ENCODE assay signal across 13 cellular contexts in genomic region chr15:70318996-70319465, GRCh38.
DNase-seq lines count a peak whose midpoint lies in the region; ATAC-seq and TF ChIP-seq lines count a peak whose summit lies in the region.
"Had no signal": no experiment of that assay in that cellular context is flagged by ENCODE, and none has a peak within 500 bp of the region (broad histone marks: within the 10 kb centered on the region; RNA-seq: fewer than 3 reads in every experiment).

No MANE protein-coding gene starts in this region.

- H3K4me1 Mint-ChIP-seq in GM23338, result peaks cover 11% of the 10 kb centered on the region

- H3K4me2 ChIP-seq in mesenchymal stem cell (ENCODE audit: low read length, poor library complexity, severe bottlenecking) (no peak overlapping the region), GM23338 (no peak overlapping the region)

- TF ChIP-seq CTCF in GM23338 (conservative IDR thresholded peaks at IDR 0.05; ENCODE audit: low read depth in 2 of 2), result no peak

- peaks cover 4% of the 10 kb centered on the region for H3K27me3 Mint-ChIP-seq in GM23338 (ENCODE audit: insufficient read depth, low read depth, poor library complexity)
- H3K27me3 Mint-ChIP-seq: stimulated activated naive CD8-positive, alpha-beta T cell treated with anti-CD3 and anti-CD28 coated beads, Interleukin-15, Interleukin-2, amounts not matched to agents 100 ng/mL and 50 ng/mL, for 24 hours had no signal

- H3K9ac ChIP-seq in mesenchymal stem cell (ENCODE audit: low read length), result peak overlapping the region; percentile 71
- H3K9ac ChIP-seq: parathyroid adenoma had no signal

- no peaks in the 10 kb centered on the region for H3K4me1 ChIP-seq in mesenchymal stem cell (ENCODE audit: control insufficient read depth, insufficient read depth, low read depth, low read length)
- peaks cover 9% of the 10 kb centered on the region for H3K4me1 ChIP-seq in GM23338 (ENCODE audit: insufficient read depth)

- H3K4ac ChIP-seq in mesenchymal stem cell (ENCODE audit: low read depth in 1 of 2, low read length in 2 of 2), result no peak overlapping the region

- no peak overlapping the region for H3K18ac ChIP-seq in mesenchymal stem cell (ENCODE audit: low read depth in 1 of 2, low read length in 2 of 2)

- 40% methylated on average over 4 of the region's 6 CpGs for WGBS in mesenchymal stem cell

- H3K36me3 ChIP-seq in mesenchymal stem cell (ENCODE audit: control insufficient read depth in 1 of 2, insufficient read depth in 2 of 2, low read depth in 1 of 2, low read length in 2 of 2) (no peaks in the 10 kb centered on the region), GM23338 (ENCODE audit: insufficient read depth) (no peaks in the 10 kb centered on the region)
- H3K36me3 ChIP-seq: heart right ventricle, SJSA1 had no signal

- H2BK120ac ChIP-seq in mesenchymal stem cell (ENCODE audit: low read depth, low read length), result no peak overlapping the region

- H3K4me3 ChIP-seq in mesenchymal stem cell (ENCODE audit: insufficient read depth in 1 of 2, low read depth in 1 of 2, low read length in 2 of 2) (peak overlapping the region in 1 of 2 experiments; percentile 46), GM23338 (no peak overlapping the region)
- H3K4me3 ChIP-seq: heart right ventricle, SJSA1 had no signal

- no peaks in the 10 kb centered on the region for H3K9me2 ChIP-seq in GM23338 (ENCODE audit: insufficient read depth)

- H3K14ac ChIP-seq in mesenchymal stem cell (ENCODE audit: low read length in 2 of 2), result no peak overlapping the region

- DNase-seq in EL (peak; percentile 87), NCI-H226 (peak; percentile 42), mesenchymal stem cell (peak; percentile 21), NCI-H1930 (lab: John Stamatoyannopoulos, UW) (no peak), GM23338 (ENCODE audit: low spot score) (no peak), HPDE6-E6E7 (ENCODE audit: extremely low spot score) (no peak), SKM-1 treated with dmso at 0.1 percent for 144 hours (lab: John Stamatoyannopoulos, UW; ENCODE audit: unreplicated experiment) (no peak)
- DNase-seq: DMS 273 treated with DMSO at 0.1 percent for 48 hours, heart right ventricle had no signal

- H4K8ac ChIP-seq in mesenchymal stem cell (ENCODE audit: low read length), result no peak overlapping the region

- H3K36me3 Mint-ChIP-seq in GM23338 (ENCODE audit: low read depth), result no peaks in the 10 kb centered on the region

- no peaks in the 10 kb centered on the region for H3F3A ChIP-seq in GM23338 (replicated peaks; ENCODE audit: low read depth)

- H3K27me3 ChIP-seq in mesenchymal stem cell (ENCODE audit: control insufficient read depth in 1 of 2, insufficient read depth in 1 of 2, low read length in 2 of 2), result peaks cover 0 to 56% of the 10 kb centered on the region in 2 experiments
- H3K27me3 ChIP-seq in GM23338 (ENCODE audit: insufficient read depth), result no peaks in the 10 kb centered on the region
- H3K27me3 ChIP-seq: SJSA1 had no signal

- H2AFZ ChIP-seq in mesenchymal stem cell (ENCODE audit: low read depth, low read length) (no peak overlapping the region), GM23338 (no peak overlapping the region)
- H2AFZ ChIP-seq: parathyroid adenoma had no signal

- H3K9me3 ChIP-seq in mesenchymal stem cell (ENCODE audit: control insufficient read depth, low read length), result no peaks in the 10 kb centered on the region
- H3K9me3 ChIP-seq: heart right ventricle, SJSA1 had no signal

- H2AK5ac ChIP-seq in mesenchymal stem cell (ENCODE audit: low read length, severe bottlenecking), result no peak overlapping the region

- no peak overlapping the region for H3K4me3 Mint-ChIP-seq in GM23338
- H3K4me3 Mint-ChIP-seq: stimulated activated naive CD8-positive, alpha-beta T cell treated with anti-CD3 and anti-CD28 coated beads, Interleukin-15, Interleukin-2, amounts not matched to agents 100 ng/mL and 50 ng/mL, for 24 hours had no signal

- H2BK15ac ChIP-seq in mesenchymal stem cell (ENCODE audit: low read depth, poor library complexity, severe bottlenecking), result no peak overlapping the region

- no peaks in the 10 kb centered on the region for H3K9me3 Mint-ChIP-seq in GM23338
- H3K9me3 Mint-ChIP-seq: stimulated activated naive CD8-positive, alpha-beta T cell treated with anti-CD3 and anti-CD28 coated beads, Interleukin-15, Interleukin-2, amounts not matched to agents 100 ng/mL and 50 ng/mL, for 24 hours had no signal

- H3K27ac Mint-ChIP-seq in GM23338, result no peak overlapping the region
- H3K27ac Mint-ChIP-seq: stimulated activated naive CD8-positive, alpha-beta T cell treated with anti-CD3 and anti-CD28 coated beads, Interleukin-15, Interleukin-2, amounts not matched to agents 100 ng/mL and 50 ng/mL, for 24 hours had no signal

- no peak overlapping the region for H2BK12ac ChIP-seq in mesenchymal stem cell (ENCODE audit: low read length in 2 of 2)

- no peaks in the 10 kb centered on the region for H4K20me1 ChIP-seq in GM23338 (replicated peaks; ENCODE audit: insufficient read depth)

- no peak overlapping the region for H4K91ac ChIP-seq in mesenchymal stem cell (ENCODE audit: low read length)

- no peaks in the 10 kb centered on the region for H3K79me2 ChIP-seq in GM23338 (replicated peaks; ENCODE audit: insufficient read depth)
- H3K79me2 ChIP-seq: parathyroid adenoma had no signal

- no peak overlapping the region for H2BK5ac ChIP-seq in mesenchymal stem cell (ENCODE audit: low read depth, low read length, poor library complexity, severe bottlenecking)

- no peaks in the 10 kb centered on the region for H3K79me1 ChIP-seq in mesenchymal stem cell (replicated peaks; ENCODE audit: low read length, poor library complexity, severe bottlenecking)

- no peak overlapping the region for H3K23ac ChIP-seq in mesenchymal stem cell (ENCODE audit: low read length in 2 of 2)

- no peak overlapping the region for H3K27ac ChIP-seq in mesenchymal stem cell (ENCODE audit: low read length, poor library complexity, severe bottlenecking)
- no peak overlapping the region for H3K27ac ChIP-seq in GM23338 (ENCODE audit: low read depth)
- H3K27ac ChIP-seq: heart right ventricle, parathyroid adenoma, SJSA1 had no signal

- ATAC-seq in HG02588 (IDR thresholded peaks at IDR 0.05; ENCODE audit: unreplicated experiment), result peak; percentile 36
- ATAC-seq in GM23338, result no peak
- ATAC-seq: heart right ventricle had no signal

TF ChIP-seq in GM23338, 12 proteins besides CTCF, POLR2A, EP300 and RAD21 (continues in another document):
- no peak for TF ChIP-seq EZH2phosphoT487 (IDR thresholded peaks at IDR 0.05; ENCODE audit: unreplicated experiment)
- no peak for TF ChIP-seq ZNF114 (CRISPR knock-in tag; IDR thresholded peaks at IDR 0.05)
- no peak for TF ChIP-seq NANOG (IDR thresholded peaks at IDR 0.05; ENCODE audit: borderline replicate concordance)
- TF ChIP-seq JUNB (IDR thresholded peaks at IDR 0.05; ENCODE audit: unreplicated experiment), result no peak
- TF ChIP-seq POLR2AphosphoS5 (IDR thresholded peaks at IDR 0.05; ENCODE audit: low read depth), result no peak
- no peak for TF ChIP-seq STAT1 (IDR thresholded peaks at IDR 0.05; ENCODE audit: unreplicated experiment)
- no peak for TF ChIP-seq CREB1 (CRISPR knock-in tag; IDR thresholded peaks at IDR 0.05; ENCODE audit: low read depth)
- no peak for TF ChIP-seq EZH2 (IDR thresholded peaks at IDR 0.05; ENCODE audit: low read depth, unreplicated experiment)
- no peak for TF ChIP-seq REST (IDR thresholded peaks at IDR 0.05; ENCODE audit: unreplicated experiment)

Comparison
In these comparisons a context has a peak if more than half of its experiments do, and no peak if none do; other contexts are left out.
1. DNase-seq: peak in EL (single experiment), NCI-H226 (single experiment) and mesenchymal stem cell (single experiment); none in NCI-H1930 (0 of 2), GM23338 (single experiment), HPDE6-E6E7 (single experiment) and SKM-1 treated with dmso at 0.1 percent for 144 hours (single experiment).